In the genomic region with DNA sequence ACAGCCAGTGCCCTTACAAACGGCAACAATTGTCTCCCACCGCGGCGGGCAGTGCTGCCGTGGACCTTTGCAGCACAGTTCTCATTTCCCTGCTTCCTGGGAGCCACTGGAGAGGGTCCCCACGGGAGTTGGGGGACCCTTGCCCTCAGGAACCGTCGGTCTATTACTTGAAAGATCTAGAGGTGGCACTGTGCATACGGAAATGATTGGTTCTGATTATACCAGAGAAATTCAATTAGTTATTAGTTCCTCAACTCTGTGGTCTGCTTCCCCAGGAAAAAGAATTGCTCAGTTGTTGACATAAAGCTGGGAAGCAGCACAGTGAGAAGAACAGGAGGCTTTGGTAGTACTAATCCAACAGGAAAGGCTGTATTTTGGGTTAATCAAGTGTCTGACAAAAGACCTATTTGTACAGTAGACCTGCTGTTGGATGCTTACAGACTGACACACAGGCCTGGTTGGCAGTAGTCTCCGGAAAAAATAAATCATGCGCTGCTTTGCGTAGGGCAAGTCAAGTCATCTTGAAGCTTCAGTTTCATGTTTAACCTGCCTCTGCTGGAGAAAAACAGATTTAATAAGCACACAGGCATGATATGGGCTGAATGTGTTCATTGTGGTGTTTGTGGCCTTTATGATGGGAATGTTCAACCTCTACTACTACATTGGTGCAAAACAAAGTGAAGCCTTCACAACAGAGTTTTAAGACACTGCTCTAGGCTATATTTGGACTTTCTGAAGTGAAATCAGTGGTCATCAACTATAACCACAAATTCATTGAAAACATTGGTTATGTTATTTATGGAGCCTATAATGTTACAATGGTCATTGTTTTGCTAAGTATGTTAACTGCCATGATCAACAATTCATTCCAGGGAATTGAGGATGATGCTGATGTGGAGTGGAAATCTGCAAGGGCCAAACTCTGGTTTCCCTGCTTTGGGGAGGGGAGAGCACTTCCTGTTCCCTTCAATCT, we compare ENCODE assay signal across 11 cellular contexts. TPM values are rescaled to one million over a fixed set of nuclear protein-coding genes. Genes with fewer than 3 reads are reported as not detected.
A peak's percentile ranks its signal among the peaks of the same experiment; 100 is the strongest.
DNase-seq lines count a peak whose midpoint lies in the region; ATAC-seq, FAIRE-seq and TF ChIP-seq lines count a peak whose summit lies in the region.
"Had no signal": no experiment of that assay in that cellular context is flagged by ENCODE, and none has a peak within 500 bp of the region (broad histone marks: within the 10 kb centered on the region; RNA-seq: fewer than 3 reads in every experiment).

No MANE protein-coding gene starts in this region.

- no peak for TF ChIP-seq POLR2A in transverse colon (IDR thresholded peaks at IDR 0.05)

- H2AFZ ChIP-seq in SU-DHL-6 (ENCODE audit: low read depth, low read length, severe bottlenecking), result peak overlapping the region; percentile 38

- H3K27me3 ChIP-seq in SU-DHL-6 (ENCODE audit: low read length) (no peaks in the 10 kb centered on the region), transverse colon (peaks cover 24% of the 10 kb centered on the region)

- H3K4me1 Mint-ChIP-seq in memory B cell, result peaks cover 12% of the 10 kb centered on the region

- H3K4me2 ChIP-seq in SU-DHL-6 (ENCODE audit: low read depth, low read length, poor library complexity, severe bottlenecking), result peak overlapping the region; percentile 37

- no peaks in the 10 kb centered on the region for H3K9me2 ChIP-seq in SU-DHL-6 (replicated peaks; ENCODE audit: insufficient read depth, low read length)

- WGBS in transverse colon (ENCODE audit: low coverage in 1 of 2), 2 donors, result 40 to 50% methylated on average over 3 to 12 of the region's 12 CpGs

- no peaks in the 10 kb centered on the region; the same call in 1 of the 2 replicates for H4K20me1 ChIP-seq in SU-DHL-6 (ENCODE audit: low read depth, low read length)

- H3K9me3 ChIP-seq in SU-DHL-6 (ENCODE audit: insufficient read depth, low read length) (no peaks in the 10 kb centered on the region), transverse colon (no peaks in the 10 kb centered on the region)

- H3F3A ChIP-seq in SU-DHL-6 (ENCODE audit: insufficient read depth), result no peaks in the 10 kb centered on the region

- intact Hi-C loops in transverse colon (cut with DNase I; ENCODE audit: low total_unique reads), result no loop called here

- H3K36me3 Mint-ChIP-seq in memory B cell, result no peaks in the 10 kb centered on the region
- H3K36me3 Mint-ChIP-seq: brain had no signal

- peaks cover 0 to 6% (median 0%) of the 10 kb centered on the region in 4 donors for H3K4me1 ChIP-seq in transverse colon

- H3K27ac ChIP-seq in SU-DHL-6 (ENCODE audit: low read depth, low read length), result no peak overlapping the region
- no peak overlapping the region for H3K27ac ChIP-seq in transverse colon

- no peak for TF ChIP-seq EP300 in transverse colon (IDR thresholded peaks at IDR 0.05; ENCODE audit: low read depth)

- in situ Hi-C loops in transverse colon (cut with MboI; ENCODE audit: low pct_ligation_motif_present in 1 of 4, low pct_unique_long_range_greater_than_20kb in 1 of 4, low sequenced_read_pairs in 3 of 4), result no loop called here

- H3K4me3 Mint-ChIP-seq in memory B cell, result peak overlapping the region; percentile 74

- no peaks in the 10 kb centered on the region for H3K79me2 ChIP-seq in SU-DHL-6 (ENCODE audit: insufficient read depth, low read length)

- peak overlapping the region; percentile 70 for H3K27ac Mint-ChIP-seq in memory B cell

- H3K36me3 ChIP-seq in SU-DHL-6 (ENCODE audit: low read length) (no peaks in the 10 kb centered on the region), transverse colon (no peaks in the 10 kb centered on the region)

- peak; percentile 32 for ATAC-seq in GM21529 (IDR thresholded peaks at IDR 0.05; ENCODE audit: unreplicated experiment)
- ATAC-seq in memory B cell (ENCODE audit: low read depth), result peak; percentile 56
- ATAC-seq in GM21447 (IDR thresholded peaks at IDR 0.05; ENCODE audit: unreplicated experiment), result no peak

- no peaks in the 10 kb centered on the region for H3K9me3 Mint-ChIP-seq in memory B cell

- no peak for FAIRE-seq in D721Med (lab: Jason Lieb, UNC)
- FAIRE-seq: G401.6 had no signal

- H3K9ac ChIP-seq in SU-DHL-6 (ENCODE audit: low read length), result no peak overlapping the region; the same call in 1 of the 2 replicates

- peaks cover 2% of the 10 kb centered on the region for H3K27me3 Mint-ChIP-seq in memory B cell

- H3K4me3 ChIP-seq in SU-DHL-6 (ENCODE audit: insufficient read depth, low read length, poor library complexity, severe bottlenecking), result no peak overlapping the region
- H3K4me3 ChIP-seq in transverse colon, result no peak overlapping the region

- TF ChIP-seq CTCF in SU-DHL-6 (IDR thresholded peaks at IDR 0.05; ENCODE audit: insufficient read depth, low read length, poor library complexity, severe bottlenecking) (no peak), transverse colon (IDR thresholded peaks at IDR 0.05) (no peak), D721Med (IDR thresholded peaks at IDR 0.05; ENCODE audit: insufficient read depth, missing control alignments) (no peak)

- DNase-seq in DMS153 (lab: John Stamatoyannopoulos, UW), result peak; percentile 47
- no peak for DNase-seq in memory B cell (ENCODE audit: low spot score in 2 of 2)
- no peak for DNase-seq in transverse colon
- DNase-seq in NCI-H1436 (lab: John Stamatoyannopoulos, UW), result no peak
- DNase-seq in D721Med (ENCODE audit: insufficient read length, low spot score), result no peak
- DNase-seq: NCI-H2171 had no signal

RNA-seq across cellular contexts. Expression of gene SC5D, which starts 54.6 kb away (rescaled TPM):
- total RNA-seq in transverse colon, result 10 to 100 TPM; 12.9 to 31.5 (median 20.3) TPM
